In genomic region chr20:3277686-3278465, GRCh38 we compare ENCODE assay signal across 17 cellular contexts. TPM values are rescaled to one million over a fixed set of nuclear protein-coding genes. Genes with fewer than 3 reads are reported as not detected.
DNase-seq lines count a peak whose midpoint lies in the region; ATAC-seq and TF ChIP-seq lines count a peak whose summit lies in the region.
"Had no signal": no experiment of that assay in that cellular context is flagged by ENCODE, and none has a peak within 500 bp of the region (broad histone marks: within the 10 kb centered on the region; RNA-seq: fewer than 3 reads in every experiment).

No MANE protein-coding gene starts in this region.

- H3K9me3 Mint-ChIP-seq in activated CD4-positive, alpha-beta T cell treated with anti-CD3 and anti-CD28 coated beads, Interleukin-2, amount 10 ng/mL, durations not matched to agents 7 days and 5 days: no peaks in the 10 kb centered on the region
- H3K9me3 Mint-ChIP-seq: CD14-positive monocyte; CD8-positive, alpha-beta memory T cell had no signal

- no CpG with 5 or more reads among the region's 7 CpGs for WGBS in mesendoderm (ENCODE audit: extremely low coverage, insufficient coverage, low lambda C conversion rate)
- 99% methylated on average over 7 of the region's 7 CpGs for WGBS in mesenchymal stem cell

- H3K4me3 Mint-ChIP-seq in activated CD4-positive, alpha-beta T cell treated with anti-CD3 and anti-CD28 coated beads, Interleukin-2, amount 10 ng/mL, durations not matched to agents 7 days and 5 days: no peak overlapping the region
- H3K4me3 Mint-ChIP-seq: CD14-positive monocyte; CD8-positive, alpha-beta memory T cell had no signal

- no peak overlapping the region for H2BK15ac ChIP-seq in mesendoderm (replicated peaks; ENCODE audit: low read depth)
- no peak overlapping the region for H2BK15ac ChIP-seq in mesenchymal stem cell (ENCODE audit: low read depth, poor library complexity, severe bottlenecking)

- H3K4me1 ChIP-seq in mesendoderm (ENCODE audit: control insufficient read depth, low read depth, low read length): peaks cover 2% of the 10 kb centered on the region
- peaks cover 4% of the 10 kb centered on the region for H3K4me1 ChIP-seq in mesenchymal stem cell (ENCODE audit: control insufficient read depth, insufficient read depth, low read depth, low read length)
- H3K4me1 ChIP-seq: Caco-2 had no signal

- H2BK5ac ChIP-seq in mesendoderm (ENCODE audit: low read length) (no peak overlapping the region), mesenchymal stem cell (ENCODE audit: low read depth, low read length, poor library complexity, severe bottlenecking) (no peak overlapping the region)

- CTCF ChIA-PET in activated CD4-positive, alpha-beta T cell treated with anti-CD3 and anti-CD28 coated beads, Interleukin-2, amount 10 ng/mL, durations not matched to agents 7 days and 5 days (lab: Charles Lee): interaction anchor here (0.6 to 1.9 kb wide), 4 partner anchors 9 to 93 kb away, joined by 3 to 5 read pairs (median 3); no protein-coding TSS in a partner anchor

- no peak overlapping the region for H4K91ac ChIP-seq in mesenchymal stem cell (ENCODE audit: low read length)

- DNase-seq in activated CD4-positive, alpha-beta T cell treated with anti-CD3 and anti-CD28 coated beads, Interleukin-2, amount 10 ng/mL, durations not matched to agents 7 days and 5 days: no peak
- no peak for DNase-seq in activated CD4-positive, alpha-beta T cell treated with anti-CD3 and anti-CD28 coated beads, Interleukin-2, amount 50 U/mL, for 48 hours
- DNase-seq in choroid plexus epithelial cell (ENCODE audit: low read depth) (peak; percentile 19), mesendoderm (peak; percentile 50), substantia nigra (lab: John Stamatoyannopoulos, UW) (no peak), NCI-H524 (lab: John Stamatoyannopoulos, UW) (no peak), mesenchymal stem cell (no peak)
- DNase-seq: CD8-positive, alpha-beta memory T cell; DND-41; GF-D8; GM23248; H7 had no signal

- no peak for ATAC-seq in GM18505 (IDR thresholded peaks at IDR 0.05; ENCODE audit: unreplicated experiment)

- no peak overlapping the region for H2BK120ac ChIP-seq in mesendoderm (ENCODE audit: low read depth, low read length)
- no peak overlapping the region for H2BK120ac ChIP-seq in mesenchymal stem cell (ENCODE audit: low read depth, low read length)

- H3K36me3 Mint-ChIP-seq in activated CD4-positive, alpha-beta T cell treated with anti-CD3 and anti-CD28 coated beads, Interleukin-2, amount 10 ng/mL, durations not matched to agents 7 days and 5 days (ENCODE audit: low read depth): no peaks in the 10 kb centered on the region

- H4K8ac ChIP-seq in mesendoderm (ENCODE audit: low read depth, low read length) (no peak overlapping the region), mesenchymal stem cell (ENCODE audit: low read length) (no peak overlapping the region)

- H3K23ac ChIP-seq in mesendoderm (ENCODE audit: low read length): no peak overlapping the region
- peak overlapping the region in 1 of 2 experiments; percentile 60 for H3K23ac ChIP-seq in mesenchymal stem cell (ENCODE audit: low read length in 2 of 2)

- no peak overlapping the region for H2BK12ac ChIP-seq in mesenchymal stem cell (ENCODE audit: low read length in 2 of 2)

- H3K4ac ChIP-seq in mesendoderm (ENCODE audit: low read depth, low read length) (no peak overlapping the region), mesenchymal stem cell (ENCODE audit: low read depth in 1 of 2, low read length in 2 of 2) (no peak overlapping the region)

- peak overlapping the region; percentile 39 for H3K27ac Mint-ChIP-seq in activated CD4-positive, alpha-beta T cell treated with anti-CD3 and anti-CD28 coated beads, Interleukin-2, amount 10 ng/mL, durations not matched to agents 7 days and 5 days

- H3K4me3 ChIP-seq in choroid plexus epithelial cell (ENCODE audit: low read depth, low read length): no peak overlapping the region
- no peak overlapping the region for H3K4me3 ChIP-seq in mesendoderm (ENCODE audit: low read length)
- H3K4me3 ChIP-seq in mesenchymal stem cell (ENCODE audit: insufficient read depth in 1 of 2, low read depth in 1 of 2, low read length in 2 of 2): no peak overlapping the region
- H3K4me3 ChIP-seq: GM23248 had no signal

- H3K27me3 ChIP-seq in mesendoderm (ENCODE audit: insufficient read depth, low read length, poor library complexity) (no peaks in the 10 kb centered on the region), mesenchymal stem cell (ENCODE audit: control insufficient read depth in 1 of 2, insufficient read depth in 1 of 2, low read length in 2 of 2) (no peaks in the 10 kb centered on the region)

- no peak overlapping the region for H2AFZ ChIP-seq in mesenchymal stem cell (ENCODE audit: low read depth, low read length)
- H2AFZ ChIP-seq: GM23248 had no signal

- TF ChIP-seq POLR2A in GM18505 (IDR thresholded peaks at IDR 0.05; ENCODE audit: borderline replicate concordance, extremely low read depth, insufficient read depth, insufficient read length): no peak

- H3K14ac ChIP-seq in mesenchymal stem cell (ENCODE audit: low read length in 2 of 2): no peak overlapping the region

- POLR2A ChIA-PET in activated CD4-positive, alpha-beta T cell treated with anti-CD3 and anti-CD28 coated beads, Interleukin-2, amount 10 ng/mL, durations not matched to agents 7 days and 5 days (lab: Charles Lee): no interaction called here

- H3K27ac ChIP-seq in mesendoderm (ENCODE audit: low read depth, low read length) (no peak overlapping the region), substantia nigra (ENCODE audit: low read depth, low read length, poor library complexity, severe bottlenecking) (no peak overlapping the region), mesenchymal stem cell (ENCODE audit: low read length, poor library complexity, severe bottlenecking) (no peak overlapping the region)
- H3K27ac ChIP-seq: 22Rv1, GM23248, HL-60 had no signal

- no peak overlapping the region for H4K5ac ChIP-seq in mesendoderm (ENCODE audit: low read length)

- H2AK5ac ChIP-seq in mesendoderm (ENCODE audit: low read length): no peak overlapping the region
- no peak overlapping the region for H2AK5ac ChIP-seq in mesenchymal stem cell (ENCODE audit: low read length, severe bottlenecking)

- H3K36me3 ChIP-seq in mesendoderm (ENCODE audit: control insufficient read depth, insufficient read depth, low read length): no peaks in the 10 kb centered on the region
- H3K36me3 ChIP-seq in mesenchymal stem cell (ENCODE audit: control insufficient read depth in 1 of 2, insufficient read depth in 2 of 2, low read depth in 1 of 2, low read length in 2 of 2): peaks cover 62 to 85% of the 10 kb centered on the region in 2 experiments

- H3K79me1 ChIP-seq in mesendoderm (ENCODE audit: low read length) (no peaks in the 10 kb centered on the region), mesenchymal stem cell (replicated peaks; ENCODE audit: low read length, poor library complexity, severe bottlenecking) (no peaks in the 10 kb centered on the region)

- H3K4me2 ChIP-seq in mesendoderm (ENCODE audit: low read length) (no peak overlapping the region), mesenchymal stem cell (ENCODE audit: low read length, poor library complexity, severe bottlenecking) (no peak overlapping the region)

- no peak overlapping the region for H3K56ac ChIP-seq in mesendoderm (ENCODE audit: low read length)

- H3K9ac ChIP-seq in mesendoderm (ENCODE audit: low read length): no peak overlapping the region
- H3K9ac ChIP-seq in mesenchymal stem cell (ENCODE audit: low read length): no peak overlapping the region
- H3K9ac ChIP-seq: GM23248 had no signal

- no peaks in the 10 kb centered on the region for H3K9me3 ChIP-seq in mesenchymal stem cell (ENCODE audit: control insufficient read depth, low read length)
- H3K9me3 ChIP-seq: Caco-2 had no signal

- H3K18ac ChIP-seq in mesendoderm (ENCODE audit: low read length): no peak overlapping the region
- H3K18ac ChIP-seq in mesenchymal stem cell (ENCODE audit: low read depth in 1 of 2, low read length in 2 of 2): no peak overlapping the region

- H3K27me3 Mint-ChIP-seq in activated CD4-positive, alpha-beta T cell treated with anti-CD3 and anti-CD28 coated beads, Interleukin-2, amount 10 ng/mL, durations not matched to agents 7 days and 5 days: no peaks in the 10 kb centered on the region
- H3K27me3 Mint-ChIP-seq: CD8-positive, alpha-beta memory T cell had no signal

- TF ChIP-seq CTCF in choroid plexus epithelial cell (conservative IDR thresholded peaks at IDR 0.05; ENCODE audit: low read depth, low read length): no peak

- H3K4me1 Mint-ChIP-seq in activated CD4-positive, alpha-beta T cell treated with anti-CD3 and anti-CD28 coated beads, Interleukin-2, amount 10 ng/mL, durations not matched to agents 7 days and 5 days: no peaks in the 10 kb centered on the region
- H3K4me1 Mint-ChIP-seq: CD14-positive monocyte; CD8-positive, alpha-beta memory T cell had no signal

- H3K79me2 ChIP-seq in mesendoderm (ENCODE audit: control insufficient read depth, insufficient read depth, low read length): no peaks in the 10 kb centered on the region

RNA-seq across cellular contexts. Expression of gene SLC4A11, which starts 38.9 kb away (rescaled TPM):
- total RNA-seq in activated CD4-positive, alpha-beta T cell treated with anti-CD3 and anti-CD28 coated beads, Interleukin-2, amount 10 ng/mL, durations not matched to agents 7 days and 5 days: under 1 TPM; 0.50 to 0.77 TPM
- 5.1 TPM for polyA plus RNA-seq in mesendoderm (2013, experiment 1 of 2)
- polyA plus RNA-seq in mesendoderm (2013, experiment 2 of 2): 5.1 TPM
- polyA plus RNA-seq in mesenchymal stem cell (2013, experiment 1 of 2): 1.8 TPM
- polyA plus RNA-seq in mesenchymal stem cell (2013, experiment 2 of 2): 1.5 TPM

Comparison
In these comparisons a context has a peak if more than half of its experiments do, and no peak if none do; other contexts are left out.
1. DNase-seq: peak in choroid plexus epithelial cell (single experiment) and mesendoderm (single experiment); none in activated CD4-positive, alpha-beta T cell treated with anti-CD3 and anti-CD28 coated beads, Interleukin-2, amount 10 ng/mL, durations not matched to agents 7 days and 5 days (single experiment), activated CD4-positive, alpha-beta T cell treated with anti-CD3 and anti-CD28 coated beads, Interleukin-2, amount 50 U/mL, for 48 hours (0 of 2), substantia nigra (0 of 49), NCI-H524 (0 of 2) and mesenchymal stem cell (single experiment).